In genomic region chr13:46575843-46576242, GRCh38 we compare ENCODE assay signal across 1 cellular context.
TF ChIP-seq lines count a peak whose summit lies in the region.

No MANE protein-coding gene starts in this region.

TF ChIP-seq in GM23338, 12 proteins besides CTCF, POLR2A, EP300 and RAD21 (continued from another document):
- TF ChIP-seq, protein P1, sequence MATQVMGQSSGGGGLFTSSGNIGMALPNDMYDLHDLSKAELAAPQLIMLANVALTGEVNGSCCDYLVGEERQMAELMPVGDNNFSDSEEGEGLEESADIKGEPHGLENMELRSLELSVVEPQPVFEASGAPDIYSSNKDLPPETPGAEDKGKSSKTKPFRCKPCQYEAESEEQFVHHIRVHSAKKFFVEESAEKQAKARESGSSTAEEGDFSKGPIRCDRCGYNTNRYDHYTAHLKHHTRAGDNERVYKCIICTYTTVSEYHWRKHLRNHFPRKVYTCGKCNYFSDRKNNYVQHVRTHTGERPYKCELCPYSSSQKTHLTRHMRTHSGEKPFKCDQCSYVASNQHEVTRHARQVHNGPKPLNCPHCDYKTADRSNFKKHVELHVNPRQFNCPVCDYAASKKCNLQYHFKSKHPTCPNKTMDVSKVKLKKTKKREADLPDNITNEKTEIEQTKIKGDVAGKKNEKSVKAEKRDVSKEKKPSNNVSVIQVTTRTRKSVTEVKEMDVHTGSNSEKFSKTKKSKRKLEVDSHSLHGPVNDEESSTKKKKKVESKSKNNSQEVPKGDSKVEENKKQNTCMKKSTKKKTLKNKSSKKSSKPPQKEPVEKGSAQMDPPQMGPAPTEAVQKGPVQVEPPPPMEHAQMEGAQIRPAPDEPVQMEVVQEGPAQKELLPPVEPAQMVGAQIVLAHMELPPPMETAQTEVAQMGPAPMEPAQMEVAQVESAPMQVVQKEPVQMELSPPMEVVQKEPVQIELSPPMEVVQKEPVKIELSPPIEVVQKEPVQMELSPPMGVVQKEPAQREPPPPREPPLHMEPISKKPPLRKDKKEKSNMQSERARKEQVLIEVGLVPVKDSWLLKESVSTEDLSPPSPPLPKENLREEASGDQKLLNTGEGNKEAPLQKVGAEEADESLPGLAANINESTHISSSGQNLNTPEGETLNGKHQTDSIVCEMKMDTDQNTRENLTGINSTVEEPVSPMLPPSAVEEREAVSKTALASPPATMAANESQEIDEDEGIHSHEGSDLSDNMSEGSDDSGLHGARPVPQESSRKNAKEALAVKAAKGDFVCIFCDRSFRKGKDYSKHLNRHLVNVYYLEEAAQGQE (IDR thresholded peaks at IDR 0.05; ENCODE audit: unreplicated experiment) = no peak
- TF ChIP-seq ZNF331 (CRISPR knock-in tag; IDR thresholded peaks at IDR 0.05; ENCODE audit: low read depth) = no peak
- TF ChIP-seq, protein P2, sequence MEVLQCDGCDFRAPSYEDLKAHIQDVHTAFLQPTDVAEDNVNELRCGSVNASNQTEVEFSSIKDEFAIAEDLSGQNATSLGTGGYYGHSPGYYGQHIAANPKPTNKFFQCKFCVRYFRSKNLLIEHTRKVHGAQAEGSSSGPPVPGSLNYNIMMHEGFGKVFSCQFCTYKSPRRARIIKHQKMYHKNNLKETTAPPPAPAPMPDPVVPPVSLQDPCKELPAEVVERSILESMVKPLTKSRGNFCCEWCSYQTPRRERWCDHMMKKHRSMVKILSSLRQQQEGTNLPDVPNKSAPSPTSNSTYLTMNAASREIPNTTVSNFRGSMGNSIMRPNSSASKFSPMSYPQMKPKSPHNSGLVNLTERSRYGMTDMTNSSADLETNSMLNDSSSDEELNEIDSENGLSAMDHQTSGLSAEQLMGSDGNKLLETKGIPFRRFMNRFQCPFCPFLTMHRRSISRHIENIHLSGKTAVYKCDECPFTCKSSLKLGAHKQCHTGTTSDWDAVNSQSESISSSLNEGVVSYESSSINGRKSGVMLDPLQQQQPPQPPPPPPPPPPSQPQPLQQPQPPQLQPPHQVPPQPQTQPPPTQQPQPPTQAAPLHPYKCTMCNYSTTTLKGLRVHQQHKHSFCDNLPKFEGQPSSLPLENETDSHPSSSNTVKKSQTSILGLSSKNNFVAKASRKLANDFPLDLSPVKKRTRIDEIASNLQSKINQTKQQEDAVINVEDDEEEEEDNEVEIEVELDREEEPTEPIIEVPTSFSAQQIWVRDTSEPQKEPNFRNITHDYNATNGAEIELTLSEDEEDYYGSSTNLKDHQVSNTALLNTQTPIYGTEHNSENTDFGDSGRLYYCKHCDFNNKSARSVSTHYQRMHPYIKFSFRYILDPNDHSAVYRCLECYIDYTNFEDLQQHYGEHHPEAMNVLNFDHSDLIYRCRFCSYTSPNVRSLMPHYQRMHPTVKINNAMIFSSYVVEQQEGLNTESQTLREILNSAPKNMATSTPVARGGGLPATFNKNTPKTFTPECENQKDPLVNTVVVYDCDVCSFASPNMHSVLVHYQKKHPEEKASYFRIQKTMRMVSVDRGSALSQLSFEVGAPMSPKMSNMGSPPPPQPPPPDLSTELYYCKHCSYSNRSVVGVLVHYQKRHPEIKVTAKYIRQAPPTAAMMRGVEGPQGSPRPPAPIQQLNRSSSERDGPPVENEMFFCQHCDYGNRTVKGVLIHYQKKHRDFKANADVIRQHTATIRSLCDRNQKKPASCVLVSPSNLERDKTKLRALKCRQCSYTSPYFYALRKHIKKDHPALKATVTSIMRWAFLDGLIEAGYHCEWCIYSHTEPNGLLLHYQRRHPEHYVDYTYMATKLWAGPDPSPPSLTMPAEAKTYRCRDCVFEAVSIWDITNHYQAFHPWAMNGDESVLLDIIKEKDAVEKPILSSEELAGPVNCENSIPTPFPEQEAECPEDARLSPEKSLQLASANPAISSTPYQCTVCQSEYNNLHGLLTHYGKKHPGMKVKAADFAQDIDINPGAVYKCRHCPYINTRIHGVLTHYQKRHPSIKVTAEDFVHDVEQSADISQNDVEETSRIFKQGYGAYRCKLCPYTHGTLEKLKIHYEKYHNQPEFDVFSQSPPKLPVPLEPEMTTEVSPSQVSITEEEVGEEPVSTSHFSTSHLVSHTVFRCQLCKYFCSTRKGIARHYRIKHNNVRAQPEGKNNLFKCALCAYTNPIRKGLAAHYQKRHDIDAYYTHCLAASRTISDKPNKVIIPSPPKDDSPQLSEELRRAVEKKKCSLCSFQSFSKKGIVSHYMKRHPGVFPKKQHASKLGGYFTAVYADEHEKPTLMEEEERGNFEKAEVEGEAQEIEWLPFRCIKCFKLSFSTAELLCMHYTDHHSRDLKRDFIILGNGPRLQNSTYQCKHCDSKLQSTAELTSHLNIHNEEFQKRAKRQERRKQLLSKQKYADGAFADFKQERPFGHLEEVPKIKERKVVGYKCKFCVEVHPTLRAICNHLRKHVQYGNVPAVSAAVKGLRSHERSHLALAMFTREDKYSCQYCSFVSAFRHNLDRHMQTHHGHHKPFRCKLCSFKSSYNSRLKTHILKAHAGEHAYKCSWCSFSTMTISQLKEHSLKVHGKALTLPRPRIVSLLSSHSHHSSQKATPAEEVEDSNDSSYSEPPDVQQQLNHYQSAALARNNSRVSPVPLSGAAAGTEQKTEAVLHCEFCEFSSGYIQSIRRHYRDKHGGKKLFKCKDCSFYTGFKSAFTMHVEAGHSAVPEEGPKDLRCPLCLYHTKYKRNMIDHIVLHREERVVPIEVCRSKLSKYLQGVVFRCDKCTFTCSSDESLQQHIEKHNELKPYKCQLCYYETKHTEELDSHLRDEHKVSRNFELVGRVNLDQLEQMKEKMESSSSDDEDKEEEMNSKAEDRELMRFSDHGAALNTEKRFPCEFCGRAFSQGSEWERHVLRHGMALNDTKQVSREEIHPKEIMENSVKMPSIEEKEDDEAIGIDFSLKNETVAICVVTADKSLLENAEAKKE (CRISPR knock-in tag; IDR thresholded peaks at IDR 0.05) = no peak
